In the genomic region with DNA sequence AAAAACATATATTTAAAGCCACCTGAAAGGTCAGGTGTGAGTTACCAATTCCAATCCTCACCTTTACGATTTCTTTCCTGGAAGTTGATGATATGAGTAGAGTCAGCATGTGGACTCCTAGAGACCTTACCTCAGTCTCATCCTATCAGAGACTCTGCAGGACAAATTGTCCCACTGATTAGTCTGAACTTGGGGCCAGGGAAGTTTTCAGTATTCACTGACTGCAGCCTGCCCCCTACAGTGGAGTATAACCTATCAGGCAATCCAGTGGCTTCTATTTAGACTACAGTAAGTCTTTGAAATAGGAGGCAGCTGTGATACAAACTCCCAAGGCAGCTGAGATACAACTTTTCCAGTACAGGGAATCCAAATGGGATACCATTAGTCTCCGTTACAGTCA, we compare ENCODE assay signal across 26 cellular contexts.
"Had no signal": no experiment of that assay in that cellular context is flagged by ENCODE, and none has a peak within 500 bp of the region (broad histone marks: within the 10 kb centered on the region; RNA-seq: fewer than 3 reads in every experiment).

No MANE protein-coding gene starts in this region.

- H3K4me1 Mint-ChIP-seq: naive thymus-derived CD4-positive, alpha-beta T cell; nephron progenitor cell; stimulated activated effector memory CD8-positive, alpha-beta T cell treated with anti-CD3 and anti-CD28 coated beads, Interleukin-12 subunit alpha, Interleukin-12 subunit beta, amount 100 ng/mL, for 72 hours had no signal

- FAIRE-seq: endothelial cell of umbilical vein, kidney had no signal

- H3K36me3 Mint-ChIP-seq: naive thymus-derived CD4-positive, alpha-beta T cell; stimulated activated effector memory CD8-positive, alpha-beta T cell treated with anti-CD3 and anti-CD28 coated beads, Interleukin-12 subunit alpha, Interleukin-12 subunit beta, amount 100 ng/mL, for 72 hours; type B pancreatic cell had no signal

- H3K27ac Mint-ChIP-seq: dendritic cell treated with granulocyte-macrophage colony-stimulating factor and Interleukin-4, amounts not matched to agents 40 ng/mL and 50 ng/mL, for 4 days; naive thymus-derived CD4-positive, alpha-beta T cell; nephron progenitor cell; stimulated activated effector memory CD8-positive, alpha-beta T cell treated with anti-CD3 and anti-CD28 coated beads, Interleukin-12 subunit alpha, Interleukin-12 subunit beta, amount 100 ng/mL, for 72 hours; type B pancreatic cell had no signal

- H3K4me1 ChIP-seq: colonic mucosa, esophagus squamous epithelium, heart right ventricle, left lung, prostate gland, right atrium auricular region, sigmoid colon, stomach, thyroid gland had no signal

- H3K9me3 Mint-ChIP-seq: nephron progenitor cell, type B pancreatic cell had no signal

- H3K27me3 ChIP-seq: colonic mucosa, esophagus squamous epithelium, heart right ventricle, left lung, right atrium auricular region, sigmoid colon, stomach, thyroid gland had no signal

- H3K27ac ChIP-seq: colonic mucosa, esophagus squamous epithelium, heart right ventricle, left lung, prostate gland, right atrium auricular region, sigmoid colon, stomach, thyroid gland had no signal

- H3K27me3 Mint-ChIP-seq: dendritic cell treated with granulocyte-macrophage colony-stimulating factor and Interleukin-4, amounts not matched to agents 40 ng/mL and 50 ng/mL, for 4 days; naive thymus-derived CD4-positive, alpha-beta T cell; type B pancreatic cell had no signal

- ATAC-seq: heart right ventricle; left lung; naive thymus-derived CD4-positive, alpha-beta T cell; stimulated activated effector memory CD8-positive, alpha-beta T cell treated with anti-CD3 and anti-CD28 coated beads, Interleukin-12 subunit alpha, Interleukin-12 subunit beta, amount 100 ng/mL, for 72 hours had no signal

- H3K9me3 ChIP-seq: colonic mucosa, left lung, prostate gland, right atrium auricular region, sigmoid colon, stomach, thyroid gland had no signal

- H3K36me3 ChIP-seq: colonic mucosa, esophagus squamous epithelium, heart right ventricle, left lung, prostate gland, right atrium auricular region, sigmoid colon, stomach, thyroid gland had no signal

- DNase-seq: colonic mucosa; effector CD8-positive, alpha-beta T cell; esophagus squamous epithelium; foreskin melanocyte; glutamatergic neuron; heart right ventricle; hippocampal formation; kidney; left lung; mesenchymal stem cell; midbrain; naive thymus-derived CD4-positive, alpha-beta T cell; nephron progenitor cell; nucleus accumbens; sigmoid colon; stimulated activated CD4-positive, alpha-beta T cell treated with anti-CD3 and anti-CD28 coated beads, Interleukin-2, amount 100 ng/mL, for 24 hours; stimulated activated CD4-positive, alpha-beta T cell treated with anti-CD3 and anti-CD28 coated beads, Interleukin-4, amount 100 ng/mL, for 24 hours; stimulated activated naive CD4-positive, alpha-beta T cell treated with Interleukin-2 at 50 U/mL for 16 hours; stomach; thyroid gland had no signal

- H3K4me3 Mint-ChIP-seq: dendritic cell treated with granulocyte-macrophage colony-stimulating factor and Interleukin-4, amounts not matched to agents 40 ng/mL and 50 ng/mL, for 4 days; naive thymus-derived CD4-positive, alpha-beta T cell; nephron progenitor cell; stimulated activated effector memory CD8-positive, alpha-beta T cell treated with anti-CD3 and anti-CD28 coated beads, Interleukin-12 subunit alpha, Interleukin-12 subunit beta, amount 100 ng/mL, for 72 hours; type B pancreatic cell had no signal

- H3K4me3 ChIP-seq: colonic mucosa, esophagus squamous epithelium, heart right ventricle, left lung, prostate gland, right atrium auricular region, sigmoid colon, stomach, thyroid gland had no signal
